ENCODE assay signal across 1 cellular context in the genomic region with DNA sequence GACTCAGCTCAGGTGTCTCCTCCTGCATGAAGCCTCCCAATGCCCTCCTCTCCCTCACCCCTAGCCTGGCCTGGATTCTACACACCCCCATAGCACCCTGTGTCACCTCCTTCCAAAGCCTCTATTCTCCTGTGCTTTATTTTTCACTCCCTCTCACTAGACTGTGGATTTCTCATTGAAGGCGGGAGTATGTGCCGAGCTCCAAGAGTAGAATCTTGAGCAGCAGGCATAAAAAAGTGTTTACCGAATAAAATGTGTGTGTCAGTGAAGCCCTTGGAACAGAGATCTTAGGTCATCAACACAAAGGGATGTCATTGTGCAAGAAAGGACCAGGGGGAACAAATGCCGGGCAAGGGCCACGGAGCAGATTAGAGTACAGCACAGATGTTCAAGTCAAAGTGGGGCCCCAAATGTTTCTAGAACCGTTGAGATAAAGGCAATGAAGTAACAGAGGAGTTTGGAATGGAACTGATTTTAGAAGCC.
TF ChIP-seq lines count a peak whose summit lies in the region.

No MANE protein-coding gene starts in this region.

TF ChIP-seq in HepG2, 621 proteins besides CTCF, POLR2A, EP300 and RAD21 (continued from another document and continues in another):
- TF ChIP-seq, protein P1, sequence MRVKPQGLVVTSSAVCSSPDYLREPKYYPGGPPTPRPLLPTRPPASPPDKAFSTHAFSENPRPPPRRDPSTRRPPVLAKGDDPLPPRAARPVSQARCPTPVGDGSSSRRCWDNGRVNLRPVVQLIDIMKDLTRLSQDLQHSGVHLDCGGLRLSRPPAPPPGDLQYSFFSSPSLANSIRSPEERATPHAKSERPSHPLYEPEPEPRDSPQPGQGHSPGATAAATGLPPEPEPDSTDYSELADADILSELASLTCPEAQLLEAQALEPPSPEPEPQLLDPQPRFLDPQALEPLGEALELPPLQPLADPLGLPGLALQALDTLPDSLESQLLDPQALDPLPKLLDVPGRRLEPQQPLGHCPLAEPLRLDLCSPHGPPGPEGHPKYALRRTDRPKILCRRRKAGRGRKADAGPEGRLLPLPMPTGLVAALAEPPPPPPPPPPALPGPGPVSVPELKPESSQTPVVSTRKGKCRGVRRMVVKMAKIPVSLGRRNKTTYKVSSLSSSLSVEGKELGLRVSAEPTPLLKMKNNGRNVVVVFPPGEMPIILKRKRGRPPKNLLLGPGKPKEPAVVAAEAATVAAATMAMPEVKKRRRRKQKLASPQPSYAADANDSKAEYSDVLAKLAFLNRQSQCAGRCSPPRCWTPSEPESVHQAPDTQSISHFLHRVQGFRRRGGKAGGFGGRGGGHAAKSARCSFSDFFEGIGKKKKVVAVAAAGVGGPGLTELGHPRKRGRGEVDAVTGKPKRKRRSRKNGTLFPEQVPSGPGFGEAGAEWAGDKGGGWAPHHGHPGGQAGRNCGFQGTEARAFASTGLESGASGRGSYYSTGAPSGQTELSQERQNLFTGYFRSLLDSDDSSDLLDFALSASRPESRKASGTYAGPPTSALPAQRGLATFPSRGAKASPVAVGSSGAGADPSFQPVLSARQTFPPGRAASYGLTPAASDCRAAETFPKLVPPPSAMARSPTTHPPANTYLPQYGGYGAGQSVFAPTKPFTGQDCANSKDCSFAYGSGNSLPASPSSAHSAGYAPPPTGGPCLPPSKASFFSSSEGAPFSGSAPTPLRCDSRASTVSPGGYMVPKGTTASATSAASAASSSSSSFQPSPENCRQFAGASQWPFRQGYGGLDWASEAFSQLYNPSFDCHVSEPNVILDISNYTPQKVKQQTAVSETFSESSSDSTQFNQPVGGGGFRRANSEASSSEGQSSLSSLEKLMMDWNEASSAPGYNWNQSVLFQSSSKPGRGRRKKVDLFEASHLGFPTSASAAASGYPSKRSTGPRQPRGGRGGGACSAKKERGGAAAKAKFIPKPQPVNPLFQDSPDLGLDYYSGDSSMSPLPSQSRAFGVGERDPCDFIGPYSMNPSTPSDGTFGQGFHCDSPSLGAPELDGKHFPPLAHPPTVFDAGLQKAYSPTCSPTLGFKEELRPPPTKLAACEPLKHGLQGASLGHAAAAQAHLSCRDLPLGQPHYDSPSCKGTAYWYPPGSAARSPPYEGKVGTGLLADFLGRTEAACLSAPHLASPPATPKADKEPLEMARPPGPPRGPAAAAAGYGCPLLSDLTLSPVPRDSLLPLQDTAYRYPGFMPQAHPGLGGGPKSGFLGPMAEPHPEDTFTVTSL (CRISPR knock-in tag; IDR thresholded peaks at IDR 0.05; ENCODE audit: borderline replicate concordance), result peak; percentile 74
- peak; percentile 84 for TF ChIP-seq HDAC2 (CRISPR knock-in tag; IDR thresholded peaks at IDR 0.05)
- TF ChIP-seq ZFP36 (IDR thresholded peaks at IDR 0.05; ENCODE audit: borderline replicate concordance, low read depth, low read length, partially characterized antibody), result no peak
- TF ChIP-seq KDM4B (CRISPR knock-in tag; IDR thresholded peaks at IDR 0.05), result peak; percentile 56; the same call in 1 of the 2 replicates
- peak; percentile 38; the same call in 1 of the 2 replicates for TF ChIP-seq ZBTB33 (CRISPR knock-in tag; IDR thresholded peaks at IDR 0.05)
- TF ChIP-seq SP4 (CRISPR knock-in tag; IDR thresholded peaks at IDR 0.05), result 0 out of 2 replicates have a peak, but pooled peaks have one; percentile 12
- TF ChIP-seq ISL2 (CRISPR knock-in tag; IDR thresholded peaks at IDR 0.05), result peak; percentile 66
- peak; percentile 44; the same call in 1 of the 2 replicates for TF ChIP-seq ZSCAN5A (CRISPR knock-in tag; IDR thresholded peaks at IDR 0.05; ENCODE audit: borderline replicate concordance)
- TF ChIP-seq ZNF256 (CRISPR knock-in tag; conservative IDR thresholded peaks at IDR 0.05), result no peak
- no peak for TF ChIP-seq ZFP37 (CRISPR knock-in tag; IDR thresholded peaks at IDR 0.05; ENCODE audit: borderline replicate concordance)
- TF ChIP-seq ZNF326 (CRISPR knock-in tag; IDR thresholded peaks at IDR 0.05; ENCODE audit: borderline replicate concordance), result no peak
- TF ChIP-seq ASH2L (IDR thresholded peaks at IDR 0.05; ENCODE audit: insufficient read length, low read depth, low read length), result peak; percentile 28
- peak; percentile 79; the same call in 1 of the 2 replicates for TF ChIP-seq ZKSCAN8 (CRISPR knock-in tag; IDR thresholded peaks at IDR 0.05; ENCODE audit: borderline replicate concordance)
- peak; percentile 68 for TF ChIP-seq KAT8 (CRISPR knock-in tag; IDR thresholded peaks at IDR 0.05)
- TF ChIP-seq MYNN (CRISPR knock-in tag; IDR thresholded peaks at IDR 0.05; ENCODE audit: low read depth), result 0 out of 2 replicates have a peak, but pooled peaks have one; percentile 16
- TF ChIP-seq ZNF790 (CRISPR knock-in tag; IDR thresholded peaks at IDR 0.05; ENCODE audit: borderline replicate concordance), result 0 out of 2 replicates have a peak, but pooled peaks have one; percentile 43
- TF ChIP-seq ZNF33A (CRISPR knock-in tag; IDR thresholded peaks at IDR 0.05; ENCODE audit: borderline replicate concordance), result no peak
- no peak for TF ChIP-seq RBFOX2 (IDR thresholded peaks at IDR 0.05; ENCODE audit: low read depth, low read length)
- peak; percentile 73 for TF ChIP-seq SOX13 (IDR thresholded peaks at IDR 0.05)
- TF ChIP-seq SOX13 (CRISPR knock-in tag; conservative IDR thresholded peaks at IDR 0.05 in 1 of 2, IDR thresholded peaks at IDR 0.05 in 1 of 2), result peak in 1 of 2 experiments; percentile 94; a peak in 2 of 4 replicates
- 0 out of 2 replicates have a peak, but pooled peaks have one; percentile 63 for TF ChIP-seq ZNF276 (CRISPR knock-in tag; IDR thresholded peaks at IDR 0.05; ENCODE audit: low read depth)
- TF ChIP-seq, protein P2, sequence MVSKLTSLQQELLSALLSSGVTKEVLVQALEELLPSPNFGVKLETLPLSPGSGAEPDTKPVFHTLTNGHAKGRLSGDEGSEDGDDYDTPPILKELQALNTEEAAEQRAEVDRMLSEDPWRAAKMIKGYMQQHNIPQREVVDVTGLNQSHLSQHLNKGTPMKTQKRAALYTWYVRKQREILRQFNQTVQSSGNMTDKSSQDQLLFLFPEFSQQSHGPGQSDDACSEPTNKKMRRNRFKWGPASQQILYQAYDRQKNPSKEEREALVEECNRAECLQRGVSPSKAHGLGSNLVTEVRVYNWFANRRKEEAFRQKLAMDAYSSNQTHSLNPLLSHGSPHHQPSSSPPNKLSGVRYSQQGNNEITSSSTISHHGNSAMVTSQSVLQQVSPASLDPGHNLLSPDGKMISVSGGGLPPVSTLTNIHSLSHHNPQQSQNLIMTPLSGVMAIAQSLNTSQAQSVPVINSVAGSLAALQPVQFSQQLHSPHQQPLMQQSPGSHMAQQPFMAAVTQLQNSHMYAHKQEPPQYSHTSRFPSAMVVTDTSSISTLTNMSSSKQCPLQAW (CRISPR knock-in tag; IDR thresholded peaks at IDR 0.05), result peak; percentile 46; the same call in 1 of the 2 replicates
- TF ChIP-seq MTF2 (CRISPR knock-in tag; IDR thresholded peaks at IDR 0.05; ENCODE audit: borderline replicate concordance), result no peak
- TF ChIP-seq ZSCAN9 (CRISPR knock-in tag; IDR thresholded peaks at IDR 0.05; ENCODE audit: borderline replicate concordance), result peak; percentile 49; the same call in 1 of the 2 replicates
- TF ChIP-seq MAF1 (CRISPR knock-in tag; IDR thresholded peaks at IDR 0.05; ENCODE audit: borderline replicate concordance), result no peak
- TF ChIP-seq ZNF605 (CRISPR knock-in tag; IDR thresholded peaks at IDR 0.05), result peak; percentile 30; the same call in 1 of the 2 replicates
- TF ChIP-seq HMG20B (CRISPR knock-in tag; conservative IDR thresholded peaks at IDR 0.05), result 0 out of 2 replicates have a peak, but pooled peaks have one; percentile 67
- peak; percentile 83 for TF ChIP-seq TEAD3 (CRISPR knock-in tag; optimal IDR thresholded peaks at IDR 0.05; ENCODE audit: borderline replicate concordance)
- peak; percentile 30; the same call in 1 of the 2 replicates for TF ChIP-seq ZNF292 (CRISPR knock-in tag; IDR thresholded peaks at IDR 0.05; ENCODE audit: borderline replicate concordance, low read depth)
- peak; percentile 85 for TF ChIP-seq RXRB (CRISPR knock-in tag; IDR thresholded peaks at IDR 0.05; ENCODE audit: borderline replicate concordance)
- no peak for TF ChIP-seq NR1H2 (CRISPR knock-in tag; IDR thresholded peaks at IDR 0.05; ENCODE audit: borderline replicate concordance, low read depth)
- no peak for TF ChIP-seq ZNF639 (CRISPR knock-in tag; conservative IDR thresholded peaks at IDR 0.05)
- peak in 1 of 2 experiments; percentile 37; a peak in 1 of 4 replicates for TF ChIP-seq KLF16 (CRISPR knock-in tag; IDR thresholded peaks at IDR 0.05)
